In the genomic region with DNA sequence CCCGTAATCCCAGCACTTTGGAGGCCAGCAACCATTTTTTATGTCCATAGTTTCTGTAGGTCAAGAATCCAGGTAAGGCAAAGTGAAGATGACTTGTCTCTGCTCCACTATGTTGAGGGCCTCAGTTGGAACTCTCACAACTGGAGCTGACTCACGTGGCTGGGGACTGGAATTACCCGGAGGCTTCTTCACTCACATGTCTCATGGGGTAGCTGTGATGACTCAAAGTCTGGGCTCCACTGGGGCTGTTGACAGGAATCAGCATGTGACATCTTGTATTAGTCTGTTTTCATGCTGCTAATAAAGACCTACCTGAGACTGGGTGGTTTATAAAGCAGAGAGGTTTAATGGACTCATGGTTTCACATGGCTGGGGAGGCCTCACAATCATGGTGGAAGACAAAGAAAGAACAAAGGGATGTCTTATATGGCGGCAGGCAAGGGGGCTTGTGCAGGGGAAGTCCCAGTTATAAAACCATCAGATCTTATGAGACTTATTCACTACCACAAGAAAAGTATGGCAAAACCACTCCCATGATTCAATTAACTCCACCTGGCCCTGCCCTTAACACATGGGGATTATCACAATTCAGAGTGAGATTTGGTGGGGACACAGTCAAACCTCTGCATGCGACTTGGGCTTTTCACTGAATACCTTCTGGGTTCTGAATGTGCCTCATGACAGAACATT, we compare ENCODE assay signal across 10 cellular contexts. TPM values are rescaled to one million over a fixed set of nuclear protein-coding genes. Genes with fewer than 3 reads are reported as not detected.
DNase-seq lines count a peak whose midpoint lies in the region; ATAC-seq and TF ChIP-seq lines count a peak whose summit lies in the region.
"Had no signal": no experiment of that assay in that cellular context is flagged by ENCODE, and none has a peak within 500 bp of the region (broad histone marks: within the 10 kb centered on the region; RNA-seq: fewer than 3 reads in every experiment).

No MANE protein-coding gene starts in this region.

- H3K9me3 ChIP-seq in tibial artery = no peaks in the 10 kb centered on the region
- H3K9me3 ChIP-seq: mucosa of descending colon had no signal

- H3K27ac ChIP-seq in tibial artery = no peak overlapping the region

- H3K36me3 ChIP-seq in tibial artery = no peaks in the 10 kb centered on the region

- DNase-seq in EH (ENCODE audit: low read depth) (peak; percentile 82), M059J (ENCODE audit: low read depth) (peak; percentile 96), islet precursor cell (peak; percentile 85), NCI-H1930 (lab: John Stamatoyannopoulos, UW) (no peak), tibial artery (no peak)
- DNase-seq: MM.1S, mucosa of descending colon had no signal

- ATAC-seq in GM21619 (IDR thresholded peaks at IDR 0.05; ENCODE audit: unreplicated experiment) = peak; percentile 58
- ATAC-seq in HG03025 (IDR thresholded peaks at IDR 0.05; ENCODE audit: low FRiP score, unreplicated experiment) = no peak
- ATAC-seq in GM19455 (IDR thresholded peaks at IDR 0.05; ENCODE audit: unreplicated experiment) = no peak
- ATAC-seq: mucosa of descending colon had no signal

- H3K27me3 ChIP-seq in tibial artery = no peaks in the 10 kb centered on the region

- H3K4me1 ChIP-seq in tibial artery = no peaks in the 10 kb centered on the region

- no peak overlapping the region for H3K4me3 ChIP-seq in tibial artery
- H3K4me3 ChIP-seq: mucosa of descending colon had no signal

- intact Hi-C loops in tibial artery (cut with DNase I; ENCODE audit: low total_unique reads) = no loop called here

- TF ChIP-seq CTCF in tibial artery (IDR thresholded peaks at IDR 0.05) = no peak

RNA-seq across cellular contexts. Expression of gene PPP1R1C, which starts 7.8 kb away (rescaled TPM):
- 5.2 and 8.4 TPM in 2 replicates for total RNA-seq in M059J (2014; rRNA removed; shearing (Covaris generic))

Comparison
In these comparisons a context has a peak if more than half of its experiments do, and no peak if none do; other contexts are left out.
1. DNase-seq: peak in EH (single experiment), M059J (single experiment) and islet precursor cell (single experiment); none in NCI-H1930 (0 of 2) and tibial artery (0 of 2).